22 cellular contexts compared by ENCODE assay signal in genomic region chrX:440636-441035, GRCh38.
"Had no signal": no experiment of that assay in that cellular context is flagged by ENCODE, and none has a peak within 500 bp of the region (broad histone marks: within the 10 kb centered on the region; RNA-seq: fewer than 3 reads in every experiment).

No MANE protein-coding gene starts in this region.

- H3K4me1 ChIP-seq: pancreas, prostate gland, right lobe of liver, thyroid gland had no signal

- FAIRE-seq: endometrium, pancreas had no signal

- ATAC-seq: left colon, left ventricle myocardium superior, mucosa of descending colon, natural killer cell, pancreas, right lobe of liver had no signal

- H3K4me3 ChIP-seq: esophagus squamous epithelium, mucosa of descending colon, pancreas, prostate gland, right lobe of liver, suprapubic skin, thyroid gland, upper lobe of left lung, vagina had no signal

- DNase-seq: central memory CD4-positive, alpha-beta T cell; effector memory CD4-positive, alpha-beta T cell; esophagus squamous epithelium; foreskin fibroblast; left colon; left ventricle myocardium superior; mammary epithelial cell; natural killer cell; occipital lobe; pancreas; stimulated activated CD4-positive, alpha-beta T cell treated with anti-CD3 and anti-CD28 coated beads, Interleukin-12 subunit alpha, Interleukin-12 subunit beta, amount 100 ng/mL, for 4 hours; stimulated activated CD4-positive, alpha-beta T cell treated with anti-CD3 and anti-CD28 coated beads, Interleukin-2, amount 100 ng/mL, for 48 hours; stimulated activated naive CD4-positive, alpha-beta T cell treated with Interleukin-2 at 50 U/mL for 16 hours; thyroid gland had no signal

- H3K4me3 Mint-ChIP-seq: natural killer cell, neural crest cell had no signal

- H3K27ac Mint-ChIP-seq: natural killer cell had no signal

- H3K36me3 ChIP-seq: esophagus squamous epithelium, pancreas, prostate gland, right lobe of liver, suprapubic skin, thyroid gland, upper lobe of left lung, vagina had no signal

- H3K27me3 ChIP-seq: pancreas, right lobe of liver, thyroid gland, vagina had no signal

- H3K27ac ChIP-seq: esophagus squamous epithelium, pancreas, prostate gland, right lobe of liver, suprapubic skin, thyroid gland, upper lobe of left lung, vagina had no signal

- H3K36me3 Mint-ChIP-seq: natural killer cell had no signal

- H3K9me3 ChIP-seq: esophagus squamous epithelium, mucosa of descending colon, pancreas, prostate gland, right lobe of liver, thyroid gland, upper lobe of left lung, vagina had no signal
